ENCODE assay signal across 21 cellular contexts in genomic region chrX:113058634-113059033, GRCh38.
"Had no signal": no experiment of that assay in that cellular context is flagged by ENCODE, and none has a peak within 500 bp of the region (broad histone marks: within the 10 kb centered on the region; RNA-seq: fewer than 3 reads in every experiment).

No MANE protein-coding gene starts in this region.

- H3K4me1 ChIP-seq: esophagus squamous epithelium, foreskin keratinocyte, lower lobe of right lung, psoas muscle, transverse colon, uterus had no signal

- H3K36me3 Mint-ChIP-seq: activated naive CD8-positive, alpha-beta T cell; natural killer cell had no signal

- H3K4me3 Mint-ChIP-seq: activated naive CD8-positive, alpha-beta T cell; effector memory CD8-positive, alpha-beta T cell; natural killer cell had no signal

- H3K27ac ChIP-seq: esophagus squamous epithelium, foreskin keratinocyte, lower lobe of right lung, ovary, psoas muscle, skin epidermis, transverse colon, uterus had no signal

- DNase-seq: activated CD4-positive, alpha-beta T cell treated with anti-CD3 and anti-CD28 coated beads, Interleukin-2, amount 50 U/mL, for 4 hours; amygdala; cerebellar nuclear complex; effector memory CD8-positive, alpha-beta T cell; esophagus squamous epithelium; foreskin keratinocyte; glutamatergic neuron; hippocampal formation; islet precursor cell; left colon; lower lobe of right lung; natural killer cell; ovary; psoas muscle; right cardiac atrium; stimulated activated naive CD8-positive, alpha-beta T cell treated with anti-CD3 and anti-CD28 coated beads, Interleukin-15, Interleukin-2, amounts not matched to agents 100 U/mL and 50 U/mL, for 24 hours; substantia nigra; transverse colon; uterus had no signal

- H3K4me3 ChIP-seq: esophagus squamous epithelium, lower lobe of right lung, ovary, psoas muscle, skin epidermis, transverse colon, uterus had no signal

- H3K9me3 ChIP-seq: lower lobe of right lung, ovary, transverse colon had no signal

- H3K27ac Mint-ChIP-seq: activated naive CD8-positive, alpha-beta T cell; effector memory CD8-positive, alpha-beta T cell; natural killer cell had no signal

- H3K4me1 Mint-ChIP-seq: natural killer cell had no signal

- ATAC-seq: effector memory CD8-positive, alpha-beta T cell; foreskin keratinocyte; left colon; lower lobe of right lung; natural killer cell; psoas muscle; right cardiac atrium; stimulated activated naive CD8-positive, alpha-beta T cell treated with anti-CD3 and anti-CD28 coated beads, Interleukin-15, Interleukin-2, amounts not matched to agents 100 U/mL and 50 U/mL, for 24 hours had no signal

- H3K27me3 ChIP-seq: esophagus squamous epithelium, foreskin keratinocyte, ovary, transverse colon had no signal

- H3K27me3 Mint-ChIP-seq: activated naive CD8-positive, alpha-beta T cell; effector memory CD8-positive, alpha-beta T cell had no signal

- H3K36me3 ChIP-seq: esophagus squamous epithelium, lower lobe of right lung, ovary, transverse colon, uterus had no signal
